29 cellular contexts compared by ENCODE assay signal in the genomic region with DNA sequence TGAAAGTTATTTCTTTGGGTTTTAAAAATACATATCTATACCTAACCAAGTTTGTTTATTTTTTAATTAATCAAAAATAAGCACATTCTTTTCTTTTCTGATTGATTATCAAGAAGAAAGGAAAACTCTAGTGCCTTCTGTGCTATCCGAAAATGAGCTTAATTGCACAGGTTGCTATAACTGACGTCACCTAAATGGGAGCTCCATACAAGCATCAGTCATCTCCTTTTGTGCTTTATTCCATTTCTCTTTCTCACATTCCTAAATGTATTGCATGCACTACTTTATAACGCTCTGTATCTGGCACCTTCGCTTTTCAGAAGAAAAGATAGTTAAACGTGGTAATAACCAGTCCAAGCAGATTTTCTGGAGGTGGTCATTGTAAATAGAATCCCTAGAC.
"Had no signal": no experiment of that assay in that cellular context is flagged by ENCODE, and none has a peak within 500 bp of the region (broad histone marks: within the 10 kb centered on the region; RNA-seq: fewer than 3 reads in every experiment).

No MANE protein-coding gene starts in this region.

- H3K27me3 ChIP-seq: colonic mucosa, dorsolateral prefrontal cortex, esophagus muscularis mucosa, esophagus squamous epithelium, foreskin keratinocyte, gastrocnemius medialis, gastroesophageal sphincter, heart left ventricle, heart right ventricle had no signal

- H3K36me3 ChIP-seq: colonic mucosa, esophagus muscularis mucosa, esophagus squamous epithelium, gastrocnemius medialis, gastroesophageal sphincter, heart left ventricle, heart right ventricle had no signal

- ATAC-seq: effector memory CD8-positive, alpha-beta T cell; esophagus mucosa; foreskin keratinocyte; gastrocnemius medialis; gastroesophageal sphincter; heart left ventricle; heart right ventricle had no signal

- H3K9me3 ChIP-seq: colonic mucosa, esophagus muscularis mucosa, esophagus squamous epithelium, gastrocnemius medialis had no signal

- H3K4me3 ChIP-seq: colonic mucosa, coronary artery, dorsolateral prefrontal cortex, esophagus muscularis mucosa, esophagus squamous epithelium, gastrocnemius medialis, gastroesophageal sphincter, heart left ventricle, heart right ventricle had no signal

- H3K27ac Mint-ChIP-seq: dendritic cell treated with granulocyte-macrophage colony-stimulating factor and Interleukin-4, amounts not matched to agents 40 ng/mL and 50 ng/mL, for 4 days; effector memory CD8-positive, alpha-beta T cell; endodermal cell had no signal

- H3K27ac ChIP-seq: colonic mucosa, coronary artery, dorsolateral prefrontal cortex, epithelial cell of prostate, esophagus muscularis mucosa, esophagus squamous epithelium, foreskin keratinocyte, gastrocnemius medialis, gastroesophageal sphincter, heart left ventricle, heart right ventricle had no signal

- H3K4me1 Mint-ChIP-seq: endodermal cell had no signal

- H3K27me3 Mint-ChIP-seq: dendritic cell treated with granulocyte-macrophage colony-stimulating factor and Interleukin-4, amounts not matched to agents 40 ng/mL and 50 ng/mL, for 4 days; effector memory CD8-positive, alpha-beta T cell had no signal

- FAIRE-seq: colon, endometrium, endothelial cell of umbilical vein, frontal cortex had no signal

- H3K4me1 ChIP-seq: colonic mucosa, esophagus muscularis mucosa, esophagus squamous epithelium, foreskin keratinocyte, gastrocnemius medialis, gastroesophageal sphincter, heart left ventricle, heart right ventricle had no signal

- DNase-seq: colonic mucosa; cortex of kidney; dermis blood vessel endothelial cell; dorsolateral prefrontal cortex; effector CD4-positive, alpha-beta T cell; effector CD8-positive, alpha-beta T cell; effector memory CD4-positive, alpha-beta T cell; effector memory CD8-positive, alpha-beta T cell; endodermal cell; erythroblast; esophagus squamous epithelium; foreskin fibroblast; foreskin keratinocyte; foreskin melanocyte; gastrocnemius medialis; glutamatergic neuron; head of caudate nucleus; heart left ventricle; heart right ventricle had no signal

- H3K4me3 Mint-ChIP-seq: dendritic cell treated with granulocyte-macrophage colony-stimulating factor and Interleukin-4, amounts not matched to agents 40 ng/mL and 50 ng/mL, for 4 days; effector memory CD8-positive, alpha-beta T cell; endodermal cell had no signal
